In the genomic region with DNA sequence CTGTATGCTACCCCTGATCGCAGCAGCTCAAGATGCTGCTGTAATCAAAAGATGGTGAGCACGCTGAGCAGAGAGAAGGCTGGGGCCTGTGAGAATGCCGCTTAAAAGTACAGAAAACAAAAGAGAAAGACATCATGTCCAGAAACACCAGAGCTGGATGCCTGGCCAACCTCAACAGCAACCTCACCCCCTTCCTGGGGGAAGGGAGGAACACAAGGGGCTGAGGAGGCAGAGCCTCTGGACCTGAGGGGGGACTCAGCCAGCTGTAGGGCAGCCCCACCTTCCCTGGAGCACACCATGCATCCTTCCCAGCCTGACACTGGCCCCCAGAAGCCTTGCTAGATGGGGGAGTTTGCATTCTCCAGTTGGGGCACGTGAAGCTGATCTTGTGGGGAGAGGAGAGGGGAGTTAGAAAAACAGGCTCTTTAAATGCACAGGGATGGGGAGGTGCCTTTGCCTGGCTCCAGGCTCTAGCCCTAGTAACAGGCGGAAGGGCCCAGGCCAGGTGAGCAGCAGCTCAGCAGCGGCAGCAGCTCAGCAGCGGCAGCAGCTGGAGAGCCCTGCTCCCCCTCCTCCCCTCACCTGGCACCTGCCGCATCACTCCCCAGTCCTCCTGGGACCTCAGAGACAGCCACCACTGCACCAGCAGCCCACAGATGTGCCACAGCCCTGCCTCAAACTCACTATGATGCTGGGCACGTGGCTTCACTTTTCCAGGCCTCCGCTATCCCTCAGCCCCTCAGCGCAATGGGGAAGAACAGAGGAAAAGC, we compare ENCODE assay signal across 14 cellular contexts.
DNase-seq lines count a peak whose midpoint lies in the region; ATAC-seq and TF ChIP-seq lines count a peak whose summit lies in the region.
"Had no signal": no experiment of that assay in that cellular context is flagged by ENCODE, and none has a peak within 500 bp of the region (broad histone marks: within the 10 kb centered on the region; RNA-seq: fewer than 3 reads in every experiment).

No MANE protein-coding gene starts in this region.

- H3K36me3 Mint-ChIP-seq in nephron (ENCODE audit: low read depth) = peaks cover 8% of the 10 kb centered on the region

- peak overlapping the region in 1 of 3 experiments; percentile 12 for H3K4me3 Mint-ChIP-seq in nephron
- H3K4me3 Mint-ChIP-seq: activated CD8-positive, alpha-beta T cell treated with anti-CD3 and anti-CD28 coated beads for 36 hours had no signal

- TF ChIP-seq POLR2A in heart left ventricle (IDR thresholded peaks at IDR 0.05) (no peak), uterus (IDR thresholded peaks at IDR 0.05) (no peak)

- DNase-seq in left ventricle myocardium inferior = no peak
- no peak for DNase-seq in heart left ventricle
- no peak for DNase-seq in RWPE1 (ENCODE audit: low spot score)
- DNase-seq in uterus = no peak
- DNase-seq in amygdala (lab: John Stamatoyannopoulos, UW) = no peak
- no peak for DNase-seq in SHP77 treated with DMSO at 0.1 percent for 48 hours (lab: John Stamatoyannopoulos, UW)
- DNase-seq: activated CD8-positive, alpha-beta T cell treated with anti-CD3 and anti-CD28 coated beads for 36 hours; activated gamma-delta T cell; NCI-H226 had no signal

- ATAC-seq in heart left ventricle = no peak
- ATAC-seq in HG02970 (IDR thresholded peaks at IDR 0.05; ENCODE audit: low FRiP score, unreplicated experiment) = no peak
- ATAC-seq: activated CD8-positive, alpha-beta T cell treated with anti-CD3 and anti-CD28 coated beads for 36 hours had no signal

- no peaks in the 10 kb centered on the region for H3K9me3 Mint-ChIP-seq in nephron
- H3K9me3 Mint-ChIP-seq: activated CD8-positive, alpha-beta T cell treated with anti-CD3 and anti-CD28 coated beads for 36 hours had no signal

- H3K27ac ChIP-seq in left ventricle myocardium inferior (replicated peaks) (peak overlapping the region; percentile 51), heart left ventricle (peak overlapping the region in 6 of 12 donors; percentile 26 to 60 (median 38)), RWPE1 (peak overlapping the region; percentile 68), uterus (peak overlapping the region; percentile 73)
- H3K27ac ChIP-seq: cardiac muscle cell, KMS-11 had no signal

- H3K4me1 Mint-ChIP-seq in nephron = peaks cover 88% of the 10 kb centered on the region

- H3K27me3 ChIP-seq in left ventricle myocardium inferior (ENCODE audit: low read depth) (no peaks in the 10 kb centered on the region), heart left ventricle (no peaks in the 10 kb centered on the region), uterus (no peaks in the 10 kb centered on the region)
- H3K27me3 ChIP-seq: cardiac muscle cell, hepatocyte had no signal

- POLR2A ChIA-PET in RWPE1 (lab: Yijun Ruan, JAX; ENCODE audit: low non-redundant PET) = no interaction called here

- H3K27ac Mint-ChIP-seq in nephron = peak overlapping the region in 2 of 3 experiments; percentile 74 to 89
- H3K27ac Mint-ChIP-seq: activated CD8-positive, alpha-beta T cell treated with anti-CD3 and anti-CD28 coated beads for 36 hours had no signal

- peaks cover 6% of the 10 kb centered on the region for H3K36me3 ChIP-seq in left ventricle myocardium inferior
- peaks cover 0 to 10% (median 0%) of the 10 kb centered on the region in 9 donors for H3K36me3 ChIP-seq in heart left ventricle
- H3K36me3 ChIP-seq in uterus = no peaks in the 10 kb centered on the region

- H3K4me1 ChIP-seq in left ventricle myocardium inferior (peaks cover 96% of the 10 kb centered on the region), heart left ventricle (peaks cover 5 to 91% (median 66%) of the 10 kb centered on the region in 12 donors), uterus (peaks cover 39 to 53% of the 10 kb centered on the region in 2 donors)

- 84 to 89% (median 86%) methylated on average over 8 to 11 of the region's 11 CpGs for WGBS in heart left ventricle, 4 donors

- TF ChIP-seq CTCF in left ventricle myocardium inferior (IDR thresholded peaks at IDR 0.05; ENCODE audit: borderline replicate concordance) (no peak), heart left ventricle (IDR thresholded peaks at IDR 0.05) (no peak), RWPE1 (conservative IDR thresholded peaks at IDR 0.05; ENCODE audit: low read depth) (no peak), nephron (IDR thresholded peaks at IDR 0.05; ENCODE audit: unreplicated experiment in 3 of 3) (no peak), uterus (IDR thresholded peaks at IDR 0.05) (no peak)

- H3K27me3 Mint-ChIP-seq in nephron (ENCODE audit: low read depth) = peaks cover 4% of the 10 kb centered on the region
- H3K27me3 Mint-ChIP-seq: activated CD8-positive, alpha-beta T cell treated with anti-CD3 and anti-CD28 coated beads for 36 hours had no signal

- CTCF ChIA-PET in RWPE1 (lab: Yijun Ruan, JAX) = no interaction called here

- no peak overlapping the region for H3K4me3 ChIP-seq in left ventricle myocardium inferior
- no peak overlapping the region for H3K4me3 ChIP-seq in heart left ventricle
- no peak overlapping the region for H3K4me3 ChIP-seq in uterus
- H3K4me3 ChIP-seq: cardiac muscle cell, hepatocyte had no signal

- H3K9me3 ChIP-seq in left ventricle myocardium inferior (replicated peaks) = no peaks in the 10 kb centered on the region
- H3K9me3 ChIP-seq in heart left ventricle = no peaks in the 10 kb centered on the region
- H3K9me3 ChIP-seq in uterus = no peaks in the 10 kb centered on the region

- intact Hi-C loops in left ventricle myocardium inferior (cut with micrococcal nuclease) = no loop called here
- intact Hi-C loops in heart left ventricle (cut with DNase I) = loop anchor here in 1 of 10 donors (5.0 kb wide), 1 partner anchor 43 kb away; no protein-coding TSS in a partner anchor
- intact Hi-C loops in uterus (cut with DNase I; ENCODE audit: low total_unique reads) = no loop called here
